In the genomic region with DNA sequence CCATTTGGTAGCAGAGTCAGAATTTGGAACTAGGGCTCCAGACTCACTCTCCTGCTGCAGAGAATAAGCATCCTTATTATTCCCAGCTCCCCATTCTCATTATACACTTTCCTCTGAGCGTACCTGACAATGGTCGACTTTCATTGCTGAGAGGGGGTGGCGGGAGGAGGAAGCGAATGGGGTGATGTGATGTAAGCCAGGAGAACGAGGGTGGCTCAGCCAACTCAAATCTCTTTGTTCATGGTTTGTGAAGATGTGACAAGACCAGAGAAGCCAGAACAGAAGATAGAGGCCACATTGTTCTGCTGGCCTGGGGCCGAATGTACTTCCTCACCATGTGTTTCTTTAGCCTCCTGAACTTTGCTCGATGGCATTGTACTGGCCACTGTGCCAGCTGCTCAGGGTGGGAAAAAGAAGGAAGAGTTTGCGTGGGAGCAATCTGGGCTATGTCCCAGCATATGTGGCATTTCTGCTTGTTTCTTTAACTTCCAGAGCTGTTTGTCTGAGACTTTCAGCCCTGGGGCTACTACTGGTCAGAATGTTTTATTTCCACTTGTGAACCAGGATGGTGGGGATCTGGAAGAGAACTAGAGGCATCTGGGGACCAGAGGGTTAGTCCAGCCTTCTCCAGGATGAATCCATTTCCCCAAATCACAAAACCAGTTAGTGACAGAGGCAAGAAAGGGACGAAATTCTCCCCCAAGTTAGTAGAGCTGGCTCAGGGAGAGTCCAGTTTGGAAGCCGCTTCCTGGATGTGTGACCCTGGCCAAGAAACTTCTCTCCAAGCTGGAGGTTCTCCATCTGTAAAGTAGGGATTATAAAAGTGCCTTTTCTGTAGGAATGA, we compare ENCODE assay signal across 1 cellular context.
TF ChIP-seq lines count a peak whose summit lies in the region.

No MANE protein-coding gene starts in this region.

TF ChIP-seq in HepG2, 621 proteins besides CTCF, POLR2A, EP300 and RAD21 (continued from another document and continues in another):
- TF ChIP-seq, protein P1, sequence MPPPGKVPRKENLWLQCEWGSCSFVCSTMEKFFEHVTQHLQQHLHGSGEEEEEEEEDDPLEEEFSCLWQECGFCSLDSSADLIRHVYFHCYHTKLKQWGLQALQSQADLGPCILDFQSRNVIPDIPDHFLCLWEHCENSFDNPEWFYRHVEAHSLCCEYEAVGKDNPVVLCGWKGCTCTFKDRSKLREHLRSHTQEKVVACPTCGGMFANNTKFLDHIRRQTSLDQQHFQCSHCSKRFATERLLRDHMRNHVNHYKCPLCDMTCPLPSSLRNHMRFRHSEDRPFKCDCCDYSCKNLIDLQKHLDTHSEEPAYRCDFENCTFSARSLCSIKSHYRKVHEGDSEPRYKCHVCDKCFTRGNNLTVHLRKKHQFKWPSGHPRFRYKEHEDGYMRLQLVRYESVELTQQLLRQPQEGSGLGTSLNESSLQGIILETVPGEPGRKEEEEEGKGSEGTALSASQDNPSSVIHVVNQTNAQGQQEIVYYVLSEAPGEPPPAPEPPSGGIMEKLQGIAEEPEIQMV (CRISPR knock-in tag; IDR thresholded peaks at IDR 0.05; ENCODE audit: low read depth), result no peak
- TF ChIP-seq GTF2F1 (IDR thresholded peaks at IDR 0.05; ENCODE audit: low read length) (no peak), HOXA3 (CRISPR knock-in tag; IDR thresholded peaks at IDR 0.05) (peak; percentile 78; the same call in 1 of the 2 replicates), TARDBP (CRISPR knock-in tag; IDR thresholded peaks at IDR 0.05) (peak; percentile 79), MTF2 (CRISPR knock-in tag; IDR thresholded peaks at IDR 0.05; ENCODE audit: borderline replicate concordance) (no peak), NFKB2 (CRISPR knock-in tag; IDR thresholded peaks at IDR 0.05; ENCODE audit: borderline replicate concordance) (no peak), CBX1 (IDR thresholded peaks at IDR 0.05; ENCODE audit: low read depth) (no peak), MED13 (CRISPR knock-in tag; IDR thresholded peaks at IDR 0.05) (0 out of 2 replicates have a peak, but pooled peaks have one; percentile 43), KAT8 (CRISPR knock-in tag; IDR thresholded peaks at IDR 0.05) (peak; percentile 84), ZSCAN20 (CRISPR knock-in tag; IDR thresholded peaks at IDR 0.05; ENCODE audit: borderline replicate concordance) (no peak), ZNF160 (CRISPR knock-in tag; IDR thresholded peaks at IDR 0.05) (no peak), MXI1 (IDR thresholded peaks at IDR 0.05; ENCODE audit: borderline replicate concordance, low read depth, low read length) (peak; percentile 49; the same call in 1 of the 3 replicates), MEIS2 (CRISPR knock-in tag; IDR thresholded peaks at IDR 0.05) (peak; percentile 65), KLF15 (CRISPR knock-in tag; IDR thresholded peaks at IDR 0.05; ENCODE audit: borderline replicate concordance) (no peak), ZNF746 (CRISPR knock-in tag; IDR thresholded peaks at IDR 0.05) (peak; percentile 81; the same call in 1 of the 2 replicates), ZNF17 (CRISPR knock-in tag; IDR thresholded peaks at IDR 0.05) (no peak), NFKBIZ (CRISPR knock-in tag; IDR thresholded peaks at IDR 0.05) (peak; percentile 85), CHCHD3 (CRISPR knock-in tag; IDR thresholded peaks at IDR 0.05) (no peak), POLR2G (IDR thresholded peaks at IDR 0.05; ENCODE audit: low read depth, low read length) (peak; percentile 71), ZSCAN30 (CRISPR knock-in tag; IDR thresholded peaks at IDR 0.05) (no peak), NR2C2 (CRISPR knock-in tag; IDR thresholded peaks at IDR 0.05; ENCODE audit: borderline replicate concordance) (peak; percentile 44; the same call in 1 of the 2 replicates), GATAD2A (CRISPR knock-in tag; IDR thresholded peaks at IDR 0.05) (peak; percentile 93), ZNF12 (CRISPR knock-in tag; IDR thresholded peaks at IDR 0.05) (peak; percentile 64), XRCC5 (optimal IDR thresholded peaks at IDR 0.05; ENCODE audit: low read length) (peak; percentile 92), RXRA (CRISPR knock-in tag; IDR thresholded peaks at IDR 0.05) (peak; percentile 88), NFRKB (IDR thresholded peaks at IDR 0.05) (no peak), PHB2 (IDR thresholded peaks at IDR 0.05; ENCODE audit: partially characterized antibody) (no peak), HDAC6 (IDR thresholded peaks at IDR 0.05; ENCODE audit: low read depth, low read length) (no peak)
- TF ChIP-seq, protein P2, sequence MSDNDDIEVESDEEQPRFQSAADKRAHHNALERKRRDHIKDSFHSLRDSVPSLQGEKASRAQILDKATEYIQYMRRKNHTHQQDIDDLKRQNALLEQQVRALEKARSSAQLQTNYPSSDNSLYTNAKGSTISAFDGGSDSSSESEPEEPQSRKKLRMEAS (IDR thresholded peaks at IDR 0.05), result peak; percentile 97
- TF ChIP-seq, protein P3, sequence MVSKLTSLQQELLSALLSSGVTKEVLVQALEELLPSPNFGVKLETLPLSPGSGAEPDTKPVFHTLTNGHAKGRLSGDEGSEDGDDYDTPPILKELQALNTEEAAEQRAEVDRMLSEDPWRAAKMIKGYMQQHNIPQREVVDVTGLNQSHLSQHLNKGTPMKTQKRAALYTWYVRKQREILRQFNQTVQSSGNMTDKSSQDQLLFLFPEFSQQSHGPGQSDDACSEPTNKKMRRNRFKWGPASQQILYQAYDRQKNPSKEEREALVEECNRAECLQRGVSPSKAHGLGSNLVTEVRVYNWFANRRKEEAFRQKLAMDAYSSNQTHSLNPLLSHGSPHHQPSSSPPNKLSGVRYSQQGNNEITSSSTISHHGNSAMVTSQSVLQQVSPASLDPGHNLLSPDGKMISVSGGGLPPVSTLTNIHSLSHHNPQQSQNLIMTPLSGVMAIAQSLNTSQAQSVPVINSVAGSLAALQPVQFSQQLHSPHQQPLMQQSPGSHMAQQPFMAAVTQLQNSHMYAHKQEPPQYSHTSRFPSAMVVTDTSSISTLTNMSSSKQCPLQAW (CRISPR knock-in tag; IDR thresholded peaks at IDR 0.05), result peak; percentile 47; the same call in 1 of the 2 replicates
- TF ChIP-seq, protein P4, sequence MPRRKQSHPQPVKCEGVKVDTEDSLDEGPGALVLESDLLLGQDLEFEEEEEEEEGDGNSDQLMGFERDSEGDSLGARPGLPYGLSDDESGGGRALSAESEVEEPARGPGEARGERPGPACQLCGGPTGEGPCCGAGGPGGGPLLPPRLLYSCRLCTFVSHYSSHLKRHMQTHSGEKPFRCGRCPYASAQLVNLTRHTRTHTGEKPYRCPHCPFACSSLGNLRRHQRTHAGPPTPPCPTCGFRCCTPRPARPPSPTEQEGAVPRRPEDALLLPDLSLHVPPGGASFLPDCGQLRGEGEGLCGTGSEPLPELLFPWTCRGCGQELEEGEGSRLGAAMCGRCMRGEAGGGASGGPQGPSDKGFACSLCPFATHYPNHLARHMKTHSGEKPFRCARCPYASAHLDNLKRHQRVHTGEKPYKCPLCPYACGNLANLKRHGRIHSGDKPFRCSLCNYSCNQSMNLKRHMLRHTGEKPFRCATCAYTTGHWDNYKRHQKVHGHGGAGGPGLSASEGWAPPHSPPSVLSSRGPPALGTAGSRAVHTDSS (CRISPR knock-in tag; conservative IDR thresholded peaks at IDR 0.05), result no peak
- TF ChIP-seq, protein P5, sequence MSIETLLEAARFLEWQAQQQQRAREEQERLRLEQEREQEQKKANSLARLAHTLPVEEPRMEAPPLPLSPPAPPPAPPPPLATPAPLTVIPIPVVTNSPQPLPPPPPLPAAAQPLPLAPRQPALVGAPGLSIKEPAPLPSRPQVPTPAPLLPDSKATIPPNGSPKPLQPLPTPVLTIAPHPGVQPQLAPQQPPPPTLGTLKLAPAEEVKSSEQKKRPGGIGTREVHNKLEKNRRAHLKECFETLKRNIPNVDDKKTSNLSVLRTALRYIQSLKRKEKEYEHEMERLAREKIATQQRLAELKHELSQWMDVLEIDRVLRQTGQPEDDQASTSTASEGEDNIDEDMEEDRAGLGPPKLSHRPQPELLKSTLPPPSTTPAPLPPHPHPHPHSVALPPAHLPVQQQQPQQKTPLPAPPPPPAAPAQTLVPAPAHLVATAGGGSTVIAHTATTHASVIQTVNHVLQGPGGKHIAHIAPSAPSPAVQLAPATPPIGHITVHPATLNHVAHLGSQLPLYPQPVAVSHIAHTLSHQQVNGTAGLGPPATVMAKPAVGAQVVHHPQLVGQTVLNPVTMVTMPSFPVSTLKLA (IDR thresholded peaks at IDR 0.05), result peak; percentile 60
- TF ChIP-seq, protein P6, sequence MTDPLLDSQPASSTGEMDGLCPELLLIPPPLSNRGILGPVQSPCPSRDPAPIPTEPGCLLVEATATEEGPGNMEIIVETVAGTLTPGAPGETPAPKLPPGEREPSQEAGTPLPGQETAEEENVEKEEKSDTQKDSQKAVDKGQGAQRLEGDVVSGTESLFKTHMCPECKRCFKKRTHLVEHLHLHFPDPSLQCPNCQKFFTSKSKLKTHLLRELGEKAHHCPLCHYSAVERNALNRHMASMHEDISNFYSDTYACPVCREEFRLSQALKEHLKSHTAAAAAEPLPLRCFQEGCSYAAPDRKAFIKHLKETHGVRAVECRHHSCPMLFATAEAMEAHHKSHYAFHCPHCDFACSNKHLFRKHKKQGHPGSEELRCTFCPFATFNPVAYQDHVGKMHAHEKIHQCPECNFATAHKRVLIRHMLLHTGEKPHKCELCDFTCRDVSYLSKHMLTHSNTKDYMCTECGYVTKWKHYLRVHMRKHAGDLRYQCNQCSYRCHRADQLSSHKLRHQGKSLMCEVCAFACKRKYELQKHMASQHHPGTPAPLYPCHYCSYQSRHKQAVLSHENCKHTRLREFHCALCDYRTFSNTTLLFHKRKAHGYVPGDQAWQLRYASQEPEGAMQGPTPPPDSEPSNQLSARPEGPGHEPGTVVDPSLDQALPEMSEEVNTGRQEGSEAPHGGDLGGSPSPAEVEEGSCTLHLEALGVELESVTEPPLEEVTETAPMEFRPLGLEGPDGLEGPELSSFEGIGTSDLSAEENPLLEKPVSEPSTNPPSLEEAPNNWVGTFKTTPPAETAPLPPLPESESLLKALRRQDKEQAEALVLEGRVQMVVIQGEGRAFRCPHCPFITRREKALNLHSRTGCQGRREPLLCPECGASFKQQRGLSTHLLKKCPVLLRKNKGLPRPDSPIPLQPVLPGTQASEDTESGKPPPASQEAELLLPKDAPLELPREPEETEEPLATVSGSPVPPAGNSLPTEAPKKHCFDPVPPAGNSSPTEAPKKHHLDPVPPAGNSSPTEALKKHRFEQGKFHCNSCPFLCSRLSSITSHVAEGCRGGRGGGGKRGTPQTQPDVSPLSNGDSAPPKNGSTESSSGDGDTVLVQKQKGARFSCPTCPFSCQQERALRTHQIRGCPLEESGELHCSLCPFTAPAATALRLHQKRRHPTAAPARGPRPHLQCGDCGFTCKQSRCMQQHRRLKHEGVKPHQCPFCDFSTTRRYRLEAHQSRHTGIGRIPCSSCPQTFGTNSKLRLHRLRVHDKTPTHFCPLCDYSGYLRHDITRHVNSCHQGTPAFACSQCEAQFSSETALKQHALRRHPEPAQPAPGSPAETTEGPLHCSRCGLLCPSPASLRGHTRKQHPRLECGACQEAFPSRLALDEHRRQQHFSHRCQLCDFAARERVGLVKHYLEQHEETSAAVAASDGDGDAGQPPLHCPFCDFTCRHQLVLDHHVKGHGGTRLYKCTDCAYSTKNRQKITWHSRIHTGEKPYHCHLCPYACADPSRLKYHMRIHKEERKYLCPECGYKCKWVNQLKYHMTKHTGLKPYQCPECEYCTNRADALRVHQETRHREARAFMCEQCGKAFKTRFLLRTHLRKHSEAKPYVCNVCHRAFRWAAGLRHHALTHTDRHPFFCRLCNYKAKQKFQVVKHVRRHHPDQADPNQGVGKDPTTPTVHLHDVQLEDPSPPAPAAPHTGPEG (CRISPR knock-in tag; IDR thresholded peaks at IDR 0.05), result no peak
- TF ChIP-seq, protein P7, sequence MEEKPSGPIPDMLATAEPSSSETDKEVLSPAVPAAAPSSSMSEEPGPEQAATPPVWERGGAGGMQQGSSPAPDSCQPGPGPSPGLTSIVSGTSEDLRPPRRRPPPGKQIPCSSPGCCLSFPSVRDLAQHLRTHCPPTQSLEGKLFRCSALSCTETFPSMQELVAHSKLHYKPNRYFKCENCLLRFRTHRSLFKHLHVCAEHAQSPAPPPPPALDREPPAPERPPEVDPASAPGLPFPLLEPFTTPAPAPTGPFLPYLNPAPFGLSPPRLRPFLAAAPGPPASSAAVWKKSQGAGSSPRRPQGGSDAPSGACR (CRISPR knock-in tag; IDR thresholded peaks at IDR 0.05), result peak; percentile 48; the same call in 1 of the 2 replicates
- TF ChIP-seq, protein P8, sequence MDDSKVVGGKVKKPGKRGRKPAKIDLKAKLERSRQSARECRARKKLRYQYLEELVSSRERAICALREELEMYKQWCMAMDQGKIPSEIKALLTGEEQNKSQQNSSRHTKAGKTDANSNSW (CRISPR knock-in tag; IDR thresholded peaks at IDR 0.05; ENCODE audit: borderline replicate concordance), result no peak
- TF ChIP-seq, protein P9, sequence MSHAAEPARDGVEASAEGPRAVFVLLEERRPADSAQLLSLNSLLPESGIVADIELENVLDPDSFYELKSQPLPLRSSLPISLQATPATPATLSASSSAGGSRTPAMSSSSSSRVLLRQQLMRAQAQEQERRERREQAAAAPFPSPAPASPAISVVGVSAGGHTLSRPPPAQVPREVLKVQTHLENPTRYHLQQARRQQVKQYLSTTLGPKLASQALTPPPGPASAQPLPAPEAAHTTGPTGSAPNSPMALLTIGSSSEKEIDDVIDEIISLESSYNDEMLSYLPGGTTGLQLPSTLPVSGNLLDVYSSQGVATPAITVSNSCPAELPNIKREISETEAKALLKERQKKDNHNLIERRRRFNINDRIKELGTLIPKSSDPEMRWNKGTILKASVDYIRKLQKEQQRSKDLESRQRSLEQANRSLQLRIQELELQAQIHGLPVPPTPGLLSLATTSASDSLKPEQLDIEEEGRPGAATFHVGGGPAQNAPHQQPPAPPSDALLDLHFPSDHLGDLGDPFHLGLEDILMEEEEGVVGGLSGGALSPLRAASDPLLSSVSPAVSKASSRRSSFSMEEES (CRISPR knock-in tag; IDR thresholded peaks at IDR 0.05), result peak; percentile 83; the same call in 1 of the 2 replicates
- TF ChIP-seq, protein P10, sequence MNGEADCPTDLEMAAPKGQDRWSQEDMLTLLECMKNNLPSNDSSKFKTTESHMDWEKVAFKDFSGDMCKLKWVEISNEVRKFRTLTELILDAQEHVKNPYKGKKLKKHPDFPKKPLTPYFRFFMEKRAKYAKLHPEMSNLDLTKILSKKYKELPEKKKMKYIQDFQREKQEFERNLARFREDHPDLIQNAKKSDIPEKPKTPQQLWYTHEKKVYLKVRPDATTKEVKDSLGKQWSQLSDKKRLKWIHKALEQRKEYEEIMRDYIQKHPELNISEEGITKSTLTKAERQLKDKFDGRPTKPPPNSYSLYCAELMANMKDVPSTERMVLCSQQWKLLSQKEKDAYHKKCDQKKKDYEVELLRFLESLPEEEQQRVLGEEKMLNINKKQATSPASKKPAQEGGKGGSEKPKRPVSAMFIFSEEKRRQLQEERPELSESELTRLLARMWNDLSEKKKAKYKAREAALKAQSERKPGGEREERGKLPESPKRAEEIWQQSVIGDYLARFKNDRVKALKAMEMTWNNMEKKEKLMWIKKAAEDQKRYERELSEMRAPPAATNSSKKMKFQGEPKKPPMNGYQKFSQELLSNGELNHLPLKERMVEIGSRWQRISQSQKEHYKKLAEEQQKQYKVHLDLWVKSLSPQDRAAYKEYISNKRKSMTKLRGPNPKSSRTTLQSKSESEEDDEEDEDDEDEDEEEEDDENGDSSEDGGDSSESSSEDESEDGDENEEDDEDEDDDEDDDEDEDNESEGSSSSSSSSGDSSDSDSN (CRISPR knock-in tag; IDR thresholded peaks at IDR 0.05), result peak; percentile 68
- TF ChIP-seq, protein P11, sequence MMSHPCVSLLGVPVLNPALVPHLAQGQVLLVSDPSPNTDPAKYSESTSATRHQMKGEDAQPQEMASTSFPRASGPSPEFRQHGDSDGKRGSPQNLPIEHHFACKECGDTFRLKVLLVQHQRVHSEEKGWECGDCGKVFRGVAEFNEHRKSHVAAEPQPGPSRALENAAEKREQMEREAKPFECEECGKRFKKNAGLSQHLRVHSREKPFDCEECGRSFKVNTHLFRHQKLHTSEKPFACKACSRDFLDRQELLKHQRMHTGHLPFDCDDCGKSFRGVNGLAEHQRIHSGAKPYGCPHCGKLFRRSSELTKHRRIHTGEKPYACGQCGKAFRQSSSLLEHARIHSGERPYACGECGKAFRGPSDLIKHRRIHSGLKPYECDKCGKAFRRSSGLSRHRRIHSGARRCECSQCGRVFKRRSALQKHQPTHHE (CRISPR knock-in tag; IDR thresholded peaks at IDR 0.05; ENCODE audit: borderline replicate concordance), result no peak; the same call in 1 of the 2 replicates
